In the genomic region with DNA sequence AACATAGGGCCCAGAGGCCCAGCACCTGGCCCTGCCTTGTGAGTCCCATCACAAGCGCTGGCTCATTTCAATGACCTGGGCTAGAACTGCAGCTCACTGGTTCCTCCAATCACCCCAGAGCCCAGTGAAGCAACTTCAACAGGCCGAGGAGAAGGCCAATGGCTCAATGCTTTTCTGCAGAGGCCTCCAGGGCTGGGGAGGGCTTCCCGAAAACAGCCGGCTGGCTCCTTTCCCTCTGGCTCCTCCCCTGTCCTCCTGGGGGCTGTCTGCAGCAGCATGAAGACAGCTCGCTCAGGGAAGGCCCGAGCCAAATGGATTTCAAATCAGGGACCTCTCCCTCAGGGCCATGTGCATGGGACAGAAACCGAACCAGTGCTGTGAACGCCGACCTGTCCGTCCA, we compare ENCODE assay signal across 15 cellular contexts.
"Had no signal": no experiment of that assay in that cellular context is flagged by ENCODE, and none has a peak within 500 bp of the region (broad histone marks: within the 10 kb centered on the region; RNA-seq: fewer than 3 reads in every experiment).

No MANE protein-coding gene starts in this region.

- H3K36me3 ChIP-seq: cardiac muscle cell, WERI-Rb-1 had no signal

- H3K9me3 ChIP-seq: gastrocnemius medialis had no signal

- H3K27ac ChIP-seq: cardiac muscle cell, gastrocnemius medialis, neural progenitor cell, tibial artery, WERI-Rb-1 had no signal

- DNase-seq: activated CD4-positive, alpha-beta T cell treated with anti-CD3 and anti-CD28 coated beads, Interleukin-2, amount 50 U/mL, for 48 hours; activated naive CD4-positive, alpha-beta T cell; activated naive CD8-positive, alpha-beta T cell treated with anti-CD3 and anti-CD28 coated beads for 36 hours; amniotic stem cell; erythroblast; left colon; naive B cell; stimulated activated CD8-positive, alpha-beta memory T cell treated with anti-CD3 and anti-CD28 coated beads, Interleukin-4, amount 100 ng/mL, for 48 hours; stimulated activated naive CD4-positive, alpha-beta T cell treated with Interleukin-2 at 50 U/mL for 16 hours; SW 1271; tibial artery; WERI-Rb-1 had no signal

- H3K27me3 ChIP-seq: cardiac muscle cell, gastrocnemius medialis, neural progenitor cell, tibial artery had no signal

- H3K4me1 ChIP-seq: gastrocnemius medialis had no signal

- ATAC-seq: gastrocnemius medialis, left colon had no signal

- H3K9ac ChIP-seq: neural progenitor cell had no signal

- H3K4me3 ChIP-seq: cardiac muscle cell, gastrocnemius medialis, neural progenitor cell, tibial artery had no signal

- H3K4me2 ChIP-seq: neural progenitor cell had no signal
